9 cellular contexts compared by ENCODE assay signal in the genomic region with DNA sequence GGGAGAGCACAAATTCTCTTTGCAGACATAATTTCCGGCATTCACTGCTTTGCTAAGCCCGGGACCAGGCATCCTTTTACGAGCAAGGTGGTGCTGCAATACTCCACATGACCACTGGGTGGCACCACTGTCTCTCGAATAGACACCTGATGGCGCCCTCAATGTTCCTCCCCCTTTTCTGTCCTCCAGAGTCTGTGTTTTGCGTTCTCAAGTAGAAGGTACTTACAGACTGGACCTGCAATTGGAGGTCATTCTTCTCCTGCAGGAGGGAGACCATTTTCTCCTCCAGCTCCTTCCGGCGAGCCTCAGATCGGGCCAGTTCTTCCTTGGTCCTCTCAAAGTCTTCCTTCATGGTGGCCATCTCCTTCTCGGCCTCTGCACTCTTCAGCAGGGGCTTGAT. TPM values are rescaled to one million over a fixed set of nuclear protein-coding genes. Genes with fewer than 3 reads are reported as not detected.
DNase-seq lines count a peak whose midpoint lies in the region; ATAC-seq and TF ChIP-seq lines count a peak whose summit lies in the region.
"Had no signal": no experiment of that assay in that cellular context is flagged by ENCODE, and none has a peak within 500 bp of the region (broad histone marks: within the 10 kb centered on the region; RNA-seq: fewer than 3 reads in every experiment).

No MANE protein-coding gene starts in this region.

- H3K9me3 ChIP-seq in CD4-positive, alpha-beta memory T cell (ENCODE audit: control insufficient read depth in 1 of 2, low read length in 2 of 2): no peaks in the 10 kb centered on the region
- no peaks in the 10 kb centered on the region for H3K9me3 ChIP-seq in lung (ENCODE audit: control insufficient read depth in 2 of 2, insufficient read depth in 1 of 2, low read length in 1 of 2)

- ATAC-seq in lung (ENCODE audit: insufficient read depth, low FRiP score) (peak; percentile 76), GM18873 (IDR thresholded peaks at IDR 0.05; ENCODE audit: low FRiP score, unreplicated experiment) (no peak)

- WGBS in lung, 2 donors: 37 to 38% methylated on average over 10 of the region's 10 CpGs

- H3K27me3 Mint-ChIP-seq in CD4-positive, alpha-beta memory T cell: peaks cover 0 to 2% of the 10 kb centered on the region in 2 donors
- H3K27me3 Mint-ChIP-seq in activated CD4-positive, alpha-beta T cell treated with anti-CD3 and anti-CD28 coated beads, Interleukin-2, amount 10 ng/mL, durations not matched to agents 7 days and 5 days: no peaks in the 10 kb centered on the region

- H3K4me3 Mint-ChIP-seq in CD4-positive, alpha-beta memory T cell: no peak overlapping the region
- H3K4me3 Mint-ChIP-seq in activated CD4-positive, alpha-beta T cell treated with anti-CD3 and anti-CD28 coated beads, Interleukin-2, amount 10 ng/mL, durations not matched to agents 7 days and 5 days: no peak overlapping the region
- H3K4me3 Mint-ChIP-seq: T-helper 1 cell treated with Interleukin-12 subunit alpha and Interleukin-12 subunit beta and Interleukin-4 antibody, amounts not matched to agents 30 μg/mL and 1 μg/mL, for 36 hours had no signal

- POLR2A ChIA-PET in CD4-positive, alpha-beta memory T cell (lab: Charles Lee; ENCODE audit: partially characterized antibody): no interaction called here
- POLR2A ChIA-PET in activated CD4-positive, alpha-beta T cell treated with anti-CD3 and anti-CD28 coated beads, Interleukin-2, amount 10 ng/mL, durations not matched to agents 7 days and 5 days (lab: Charles Lee): no interaction called here

- no peaks in the 10 kb centered on the region for H3K36me3 ChIP-seq in CD4-positive, alpha-beta memory T cell (ENCODE audit: insufficient read depth, low read length)
- H3K36me3 ChIP-seq in H7 (replicated peaks; ENCODE audit: control insufficient read depth, insufficient read depth, low read length) (no peaks in the 10 kb centered on the region), lung (ENCODE audit: control insufficient read depth in 2 of 2, insufficient read depth in 2 of 2, low read length in 2 of 2) (no peaks in the 10 kb centered on the region)

- peak in 4 of 5 donors; percentile 24 to 39 (median 37) for DNase-seq in CD4-positive, alpha-beta memory T cell
- DNase-seq in H7 (peak; percentile 92), NCI-H446 treated with DMSO at 0.1 percent for 48 hours (lab: John Stamatoyannopoulos, UW) (peak; percentile 0), dermis microvascular lymphatic vessel endothelial cell (ENCODE audit: low read depth in 2 of 2) (peak; percentile 60 to 71), lung (ENCODE audit: low spot score) (peak; percentile 76)
- peak; percentile 78 for DNase-seq in activated CD4-positive, alpha-beta T cell treated with anti-CD3 and anti-CD28 coated beads, Interleukin-2, amount 10 ng/mL, durations not matched to agents 7 days and 5 days
- peak; percentile 42 for DNase-seq in stimulated activated CD8-positive, alpha-beta memory T cell treated with anti-CD3 and anti-CD28 coated beads, Interleukin-12 subunit alpha, Interleukin-12 subunit beta, amount 100 ng/mL, for 24 hours (ENCODE audit: extremely low read depth)

- no peak overlapping the region for H3K27ac ChIP-seq in CD4-positive, alpha-beta memory T cell (ENCODE audit: low read depth, low read length)
- H3K27ac ChIP-seq in lung (ENCODE audit: low read depth in 1 of 2, low read length in 1 of 2): no peak overlapping the region

- H3K4me3 ChIP-seq in CD4-positive, alpha-beta memory T cell (ENCODE audit: low read length in 2 of 2): no peak overlapping the region
- no peak overlapping the region for H3K4me3 ChIP-seq in H7 (ENCODE audit: insufficient read depth, low read depth, low read length)
- H3K4me3 ChIP-seq in lung: no peak overlapping the region

- peak overlapping the region in 1 of 7 donors; percentile 4 for H3K27ac Mint-ChIP-seq in CD4-positive, alpha-beta memory T cell
- no peak overlapping the region for H3K27ac Mint-ChIP-seq in activated CD4-positive, alpha-beta T cell treated with anti-CD3 and anti-CD28 coated beads, Interleukin-2, amount 10 ng/mL, durations not matched to agents 7 days and 5 days
- H3K27ac Mint-ChIP-seq: T-helper 1 cell treated with Interleukin-12 subunit alpha and Interleukin-12 subunit beta and Interleukin-4 antibody, amounts not matched to agents 30 μg/mL and 1 μg/mL, for 36 hours had no signal

- no peaks in the 10 kb centered on the region for H3K36me3 Mint-ChIP-seq in CD4-positive, alpha-beta memory T cell
- H3K36me3 Mint-ChIP-seq in activated CD4-positive, alpha-beta T cell treated with anti-CD3 and anti-CD28 coated beads, Interleukin-2, amount 10 ng/mL, durations not matched to agents 7 days and 5 days (ENCODE audit: low read depth): no peaks in the 10 kb centered on the region

- H3K4me1 ChIP-seq in CD4-positive, alpha-beta memory T cell (ENCODE audit: insufficient read depth, low read length): no peaks in the 10 kb centered on the region
- no peaks in the 10 kb centered on the region for H3K4me1 ChIP-seq in lung (ENCODE audit: control insufficient read depth in 2 of 2, insufficient read depth in 2 of 2, low read length in 2 of 2)

- peak; percentile 69 for TF ChIP-seq CTCF in lung (IDR thresholded peaks at IDR 0.05; ENCODE audit: control extremely low read depth, extremely low read depth)

- H3K4me1 Mint-ChIP-seq in CD4-positive, alpha-beta memory T cell: peaks cover 0 to 7% (median under 1%) of the 10 kb centered on the region in 4 donors
- H3K4me1 Mint-ChIP-seq in activated CD4-positive, alpha-beta T cell treated with anti-CD3 and anti-CD28 coated beads, Interleukin-2, amount 10 ng/mL, durations not matched to agents 7 days and 5 days: no peaks in the 10 kb centered on the region

- peaks cover 0 to 2% (median 0%) of the 10 kb centered on the region in 8 donors for H3K9me3 Mint-ChIP-seq in CD4-positive, alpha-beta memory T cell
- H3K9me3 Mint-ChIP-seq in activated CD4-positive, alpha-beta T cell treated with anti-CD3 and anti-CD28 coated beads, Interleukin-2, amount 10 ng/mL, durations not matched to agents 7 days and 5 days: no peaks in the 10 kb centered on the region
- H3K9me3 Mint-ChIP-seq: T-helper 1 cell treated with Interleukin-12 subunit alpha and Interleukin-12 subunit beta and Interleukin-4 antibody, amounts not matched to agents 30 μg/mL and 1 μg/mL, for 36 hours had no signal

- intact Hi-C loops in CD4-positive, alpha-beta memory T cell (cut with micrococcal nuclease): loop anchor here (5.0 kb wide), 1 partner anchor 290 kb away; no protein-coding TSS in a partner anchor

- CTCF ChIA-PET in CD4-positive, alpha-beta memory T cell (lab: Charles Lee; ENCODE audit: partially characterized antibody): interaction anchor here (0.8 to 1.3 kb wide), 2 partner anchors 11 to 30 kb away, joined by 3 read pairs; no protein-coding TSS in a partner anchor
- CTCF ChIA-PET in activated CD4-positive, alpha-beta T cell treated with anti-CD3 and anti-CD28 coated beads, Interleukin-2, amount 10 ng/mL, durations not matched to agents 7 days and 5 days (lab: Charles Lee): interaction anchor here (1.7 kb wide), 1 partner anchor 289 kb away, joined by 3 read pairs; no protein-coding TSS in a partner anchor

- H3K27me3 ChIP-seq in CD4-positive, alpha-beta memory T cell (ENCODE audit: insufficient read depth, low read length): no peaks in the 10 kb centered on the region
- H3K27me3 ChIP-seq in H7 (ENCODE audit: control insufficient read depth, insufficient read depth, low read length) (no peaks in the 10 kb centered on the region), lung (ENCODE audit: control insufficient read depth, insufficient read depth) (no peaks in the 10 kb centered on the region)

RNA-seq across cellular contexts. Expression of a gene that starts 45.2 kb away (rescaled TPM):
- not detected for total RNA-seq in CD4-positive, alpha-beta memory T cell
- polyA plus RNA-seq in CD4-positive, alpha-beta memory T cell: not detected
- total RNA-seq in H7 (2014; rRNA removed; shearing (Covaris generic)): 0.22 TPM in 1 of 2 replicates, not detected in the other
- total RNA-seq in activated CD4-positive, alpha-beta T cell treated with anti-CD3 and anti-CD28 coated beads, Interleukin-2, amount 10 ng/mL, durations not matched to agents 7 days and 5 days: not detected
- total RNA-seq in dermis microvascular lymphatic vessel endothelial cell: not detected in 2 replicates
- total RNA-seq in lung: not detected
- polyA plus RNA-seq in lung: under 1 TPM in 1 of 2 donors, not detected in 1; 0.02 TPM

Comparison
In these comparisons a context has a peak if more than half of its experiments do, and no peak if none do; other contexts are left out.
1. DNase-seq: peak in every context shown above with its lines; median percentile 92 in H7; 78 in activated CD4-positive, alpha-beta T cell treated with anti-CD3 and anti-CD28 coated beads, Interleukin-2, amount 10 ng/mL, durations not matched to agents 7 days and 5 days; 76 in lung; 66 in dermis microvascular lymphatic vessel endothelial cell; 42 in stimulated activated CD8-positive, alpha-beta memory T cell treated with anti-CD3 and anti-CD28 coated beads, Interleukin-12 subunit alpha, Interleukin-12 subunit beta, amount 100 ng/mL, for 24 hours; 37 in CD4-positive, alpha-beta memory T cell; 0 in NCI-H446 treated with DMSO at 0.1 percent for 48 hours.